ENCODE assay signal across 16 cellular contexts in the genomic region with DNA sequence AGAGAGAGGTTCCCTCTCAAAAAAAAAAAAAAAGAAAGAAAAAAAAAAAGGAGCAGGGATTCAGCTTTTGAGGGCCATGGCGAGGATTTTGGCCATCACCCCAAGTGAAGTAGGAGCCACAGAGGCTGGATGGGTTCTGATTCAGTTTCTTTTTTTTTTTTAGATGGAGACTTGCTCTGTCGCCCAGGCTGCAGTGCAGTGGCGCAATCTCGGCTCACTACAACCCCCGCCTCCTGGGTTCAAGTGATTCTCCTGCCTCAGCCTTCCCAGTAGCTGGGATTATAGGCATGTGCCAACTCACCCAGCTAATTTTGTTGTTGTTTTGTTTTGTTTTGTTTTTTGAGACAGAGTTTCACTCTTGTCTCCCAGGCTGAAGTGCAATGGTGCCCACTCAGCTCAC. TPM values are rescaled to one million over a fixed set of nuclear protein-coding genes. Genes with fewer than 3 reads are reported as not detected.
"Had no signal": no experiment of that assay in that cellular context is flagged by ENCODE, and none has a peak within 500 bp of the region (broad histone marks: within the 10 kb centered on the region; RNA-seq: fewer than 3 reads in every experiment).

No MANE protein-coding gene starts in this region.

RNA-seq across cellular contexts. Expression of a gene that starts 22.4 kb away (rescaled TPM):
- total RNA-seq: dorsolateral prefrontal cortex, kidney, left cardiac atrium, left ventricle myocardium inferior, lower lobe of right lung, mesothelial cell of epicardium, natural killer cell, neural crest cell, ovary, posterior vena cava, right atrium auricular region, smooth muscle cell, subcutaneous adipose tissue, transverse colon had no signal
- polyA plus RNA-seq: hepatocyte, ovary, smooth muscle cell had no signal

RNA-seq across cellular contexts. Expression of a gene that starts 56.3 kb away (rescaled TPM):
- total RNA-seq: left cardiac atrium, left ventricle myocardium inferior, myocyte, natural killer cell, neural crest cell, posterior vena cava, right atrium auricular region, subcutaneous adipose tissue had no signal
